12 cellular contexts compared by ENCODE assay signal in genomic region chr7:101537935-101538595, GRCh38.
"Had no signal": no experiment of that assay in that cellular context is flagged by ENCODE, and none has a peak within 500 bp of the region (broad histone marks: within the 10 kb centered on the region; RNA-seq: fewer than 3 reads in every experiment).

No MANE protein-coding gene starts in this region.

- H3K9me3 ChIP-seq: breast epithelium, tibial artery had no signal

- H3K27ac ChIP-seq: breast epithelium, parathyroid adenoma, skin epidermis, tibial artery, WERI-Rb-1 had no signal

- H3K4me3 ChIP-seq: breast epithelium, lung, skin epidermis, tibial artery had no signal

- FAIRE-seq: frontal cortex, islet of Langerhans had no signal

- H3K9ac ChIP-seq: parathyroid adenoma had no signal

- H3K4me1 Mint-ChIP-seq: activated naive CD8-positive, alpha-beta T cell treated with anti-CD3 and anti-CD28 coated beads, Interleukin-2, amount 50 U/mL, for 24 hours had no signal

- H3K4me3 Mint-ChIP-seq: activated naive CD8-positive, alpha-beta T cell treated with anti-CD3 and anti-CD28 coated beads, Interleukin-2, amount 50 U/mL, for 24 hours; activated T-cell treated with anti-CD3 and anti-CD28 coated beads, Interleukin-2, amount 50 U/mL, for 72 hours; dendritic cell treated with granulocyte-macrophage colony-stimulating factor and Interleukin-4, amounts not matched to agents 40 ng/mL and 50 ng/mL, for 4 days; T-helper 1 cell treated with Interleukin-12 subunit alpha and Interleukin-12 subunit beta and Interleukin-4 antibody, amounts not matched to agents 30 μg/mL and 1 μg/mL, for 36 hours had no signal

- H3K9me3 Mint-ChIP-seq: activated naive CD8-positive, alpha-beta T cell treated with anti-CD3 and anti-CD28 coated beads, Interleukin-2, amount 50 U/mL, for 24 hours; activated T-cell treated with anti-CD3 and anti-CD28 coated beads, Interleukin-2, amount 50 U/mL, for 72 hours; dendritic cell treated with granulocyte-macrophage colony-stimulating factor and Interleukin-4, amounts not matched to agents 40 ng/mL and 50 ng/mL, for 4 days; T-helper 1 cell treated with Interleukin-12 subunit alpha and Interleukin-12 subunit beta and Interleukin-4 antibody, amounts not matched to agents 30 μg/mL and 1 μg/mL, for 36 hours had no signal

- H3K4me1 ChIP-seq: parathyroid adenoma had no signal

- H3K36me3 ChIP-seq: breast epithelium, tibial artery, WERI-Rb-1 had no signal

- H3K79me2 ChIP-seq: parathyroid adenoma had no signal

- H2AFZ ChIP-seq: parathyroid adenoma had no signal

- H3K27ac Mint-ChIP-seq: activated naive CD8-positive, alpha-beta T cell treated with anti-CD3 and anti-CD28 coated beads, Interleukin-2, amount 50 U/mL, for 24 hours; activated T-cell treated with anti-CD3 and anti-CD28 coated beads, Interleukin-2, amount 50 U/mL, for 72 hours; dendritic cell treated with granulocyte-macrophage colony-stimulating factor and Interleukin-4, amounts not matched to agents 40 ng/mL and 50 ng/mL, for 4 days; T-helper 1 cell treated with Interleukin-12 subunit alpha and Interleukin-12 subunit beta and Interleukin-4 antibody, amounts not matched to agents 30 μg/mL and 1 μg/mL, for 36 hours had no signal
